25 cellular contexts compared by ENCODE assay signal in the genomic region with DNA sequence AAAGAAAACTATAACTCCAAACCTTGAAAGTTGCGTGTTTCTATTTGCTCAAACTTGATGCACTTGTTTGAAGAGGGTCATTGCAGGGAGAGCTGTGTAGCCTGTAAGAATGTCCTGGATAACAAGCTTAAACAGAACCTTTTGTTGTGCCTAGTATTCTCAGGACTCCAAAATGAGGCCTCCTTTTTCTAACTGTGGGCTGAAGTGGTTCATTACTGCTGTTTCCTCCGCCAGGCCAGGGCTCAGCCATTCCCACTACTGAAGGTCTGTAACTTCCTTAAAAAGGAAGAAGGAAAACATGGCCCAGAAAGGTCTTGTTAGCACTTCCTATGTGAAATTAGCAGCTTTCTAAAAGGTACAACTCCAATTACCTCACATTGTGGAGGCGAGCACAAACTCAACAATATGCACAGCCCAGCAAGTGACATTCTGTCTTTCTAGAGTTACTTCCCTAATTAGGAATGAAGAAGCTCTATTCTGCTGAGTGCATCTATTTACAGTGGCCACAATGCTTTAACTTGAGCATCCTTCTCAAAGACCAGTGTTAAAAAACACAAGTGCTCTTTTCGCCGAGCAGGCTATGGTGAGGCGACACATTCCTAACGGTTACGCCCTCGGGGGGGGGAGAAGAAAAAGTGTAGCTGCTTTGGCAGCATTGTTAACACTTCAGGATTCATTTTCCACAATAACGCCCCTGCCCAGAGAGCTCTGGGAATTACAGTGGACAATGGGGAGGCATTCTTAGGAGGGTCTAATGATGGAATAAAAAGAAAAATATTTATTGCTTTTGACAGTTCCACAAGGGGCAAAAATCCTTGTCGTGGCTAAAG.
DNase-seq lines count a peak whose midpoint lies in the region; ATAC-seq, FAIRE-seq and TF ChIP-seq lines count a peak whose summit lies in the region.
"Had no signal": no experiment of that assay in that cellular context is flagged by ENCODE, and none has a peak within 500 bp of the region (broad histone marks: within the 10 kb centered on the region; RNA-seq: fewer than 3 reads in every experiment).

No MANE protein-coding gene starts in this region.

- no peak overlapping the region for H2AFZ ChIP-seq in GM23338
- H2AFZ ChIP-seq: GM23248 had no signal

- H3K79me2 ChIP-seq in GM23338 (replicated peaks; ENCODE audit: insufficient read depth): no peaks in the 10 kb centered on the region

- H3F3A ChIP-seq in GM23338 (replicated peaks; ENCODE audit: low read depth): peaks cover 32% of the 10 kb centered on the region

- peak overlapping the region; percentile 43 for H3K4me3 Mint-ChIP-seq in GM23338
- H3K4me3 Mint-ChIP-seq: activated naive CD8-positive, alpha-beta T cell treated with anti-CD3 and anti-CD28 coated beads, Interleukin-2, amount 10 ng/mL, durations not matched to agents 7 days and 5 days; activated T-helper 17 cell treated with anti-CD3 and anti-CD28 coated beads, Interleukin-2, amount 50 U/mL, for 72 hours; brain had no signal

- H3K27me3 ChIP-seq in GM23338 (ENCODE audit: insufficient read depth): peaks cover 76% of the 10 kb centered on the region
- H3K27me3 ChIP-seq in iPS-20b (ENCODE audit: insufficient read depth, low read length): peaks cover 100% of the 10 kb centered on the region
- H3K27me3 ChIP-seq: ovary had no signal

- peak overlapping the region; percentile 75 for H3K4me2 ChIP-seq in GM23338

- H3K27ac Mint-ChIP-seq in GM23338: no peak overlapping the region
- H3K27ac Mint-ChIP-seq: activated naive CD8-positive, alpha-beta T cell treated with anti-CD3 and anti-CD28 coated beads, Interleukin-2, amount 10 ng/mL, durations not matched to agents 7 days and 5 days; activated T-helper 17 cell treated with anti-CD3 and anti-CD28 coated beads, Interleukin-2, amount 50 U/mL, for 72 hours; brain had no signal

- no peaks in the 10 kb centered on the region for H3K9me2 ChIP-seq in GM23338 (ENCODE audit: insufficient read depth)

- H3K9me3 Mint-ChIP-seq in GM23338: no peaks in the 10 kb centered on the region; the same call in 2 of the 3 replicates
- H3K9me3 Mint-ChIP-seq: activated naive CD8-positive, alpha-beta T cell treated with anti-CD3 and anti-CD28 coated beads, Interleukin-2, amount 10 ng/mL, durations not matched to agents 7 days and 5 days; activated T-helper 17 cell treated with anti-CD3 and anti-CD28 coated beads, Interleukin-2, amount 50 U/mL, for 72 hours had no signal

- FAIRE-seq in GM12891 (lab: Jason Lieb, UNC): peak; percentile 54
- FAIRE-seq: colon, endometrium had no signal

- H4K20me1 ChIP-seq in GM23338 (replicated peaks; ENCODE audit: insufficient read depth): no peaks in the 10 kb centered on the region

- H3K27ac ChIP-seq in GM23338 (ENCODE audit: low read depth) (no peak overlapping the region), iPS-20b (ENCODE audit: low read length) (no peak overlapping the region)
- H3K27ac ChIP-seq: GM23248, heart left ventricle, lower lobe of right lung, ovary, SJSA1, transverse colon had no signal

- ATAC-seq in GM23338 (no peak), SK-N-SH treated with all-trans-retinoic acid at 6 μM for 48 hours (no peak), HG02798 (IDR thresholded peaks at IDR 0.05; ENCODE audit: poor library complexity, unreplicated experiment) (no peak), HG02981 (IDR thresholded peaks at IDR 0.05; ENCODE audit: unreplicated experiment) (no peak)
- ATAC-seq: activated T-helper 17 cell treated with anti-CD3 and anti-CD28 coated beads, Interleukin-2, amount 50 U/mL, for 72 hours; heart left ventricle; lower lobe of right lung; PC-3 had no signal

- DNase-seq in GM12891 (ENCODE audit: insufficient read length, low spot score) (no peak), GM23338 (ENCODE audit: low spot score) (peak; percentile 69), NCI-H69 (lab: John Stamatoyannopoulos, UW) (peak; percentile 80)
- DNase-seq: activated CD4-positive, alpha-beta T cell treated with anti-CD3 and anti-CD28 coated beads for 1 hour; activated naive CD8-positive, alpha-beta T cell treated with anti-CD3 and anti-CD28 coated beads, Interleukin-2, amount 10 ng/mL, durations not matched to agents 7 days and 5 days; GM23248; heart left ventricle; islet precursor cell; lower lobe of right lung; NCI-H2029; NCI-H526 treated with DMSO at 0.1 percent for 48 hours; ovary; PC-3; stimulated activated naive CD4-positive, alpha-beta T cell treated with Interleukin-2 at 50 U/mL for 16 hours; T-helper 9 cell; transverse colon had no signal

- TF ChIP-seq POLR2A in GM12891 (IDR thresholded peaks at IDR 0.05; ENCODE audit: low read depth, low read length): no peak

- H3K36me3 ChIP-seq in GM23338 (ENCODE audit: insufficient read depth) (no peaks in the 10 kb centered on the region), iPS-20b (ENCODE audit: insufficient read depth, low read depth, low read length) (no peaks in the 10 kb centered on the region)
- H3K36me3 ChIP-seq: heart left ventricle, lower lobe of right lung, ovary, SJSA1, transverse colon had no signal

- peaks cover 48% of the 10 kb centered on the region for H3K27me3 Mint-ChIP-seq in GM23338 (ENCODE audit: insufficient read depth, low read depth, poor library complexity)

- peak overlapping the region; percentile 53; the same call in 1 of the 2 replicates for H3K9ac ChIP-seq in iPS-20b (ENCODE audit: low read depth, low read length)
- H3K9ac ChIP-seq: GM23248 had no signal

- no peak for TF ChIP-seq CTCF in GM23338 (conservative IDR thresholded peaks at IDR 0.05; ENCODE audit: low read depth in 2 of 2)

- peaks cover 71% of the 10 kb centered on the region for H3K4me1 Mint-ChIP-seq in GM23338
- H3K4me1 Mint-ChIP-seq: activated T-helper 17 cell treated with anti-CD3 and anti-CD28 coated beads, Interleukin-2, amount 50 U/mL, for 72 hours had no signal

- H3K4me1 ChIP-seq in GM23338 (ENCODE audit: insufficient read depth): peaks cover 66% of the 10 kb centered on the region
- H3K4me1 ChIP-seq in iPS-20b (ENCODE audit: insufficient read depth, low read length): peaks cover 63% of the 10 kb centered on the region
- H3K4me1 ChIP-seq: SJSA1 had no signal

- H3K4me3 ChIP-seq in GM23338 (peak overlapping the region; percentile 44), iPS-20b (ENCODE audit: low read length) (peak overlapping the region; percentile 53; the same call in 1 of the 2 replicates)
- H3K4me3 ChIP-seq: GM23248, heart left ventricle, lower lobe of right lung, ovary, SJSA1, transverse colon had no signal

- H3K36me3 Mint-ChIP-seq in GM23338 (ENCODE audit: low read depth): no peaks in the 10 kb centered on the region
- H3K36me3 Mint-ChIP-seq: activated naive CD8-positive, alpha-beta T cell treated with anti-CD3 and anti-CD28 coated beads, Interleukin-2, amount 10 ng/mL, durations not matched to agents 7 days and 5 days; brain had no signal

- H3K9me3 ChIP-seq in iPS-20b (ENCODE audit: insufficient read depth, low read depth, low read length): no peaks in the 10 kb centered on the region
- H3K9me3 ChIP-seq: heart left ventricle, lower lobe of right lung, ovary, SJSA1, transverse colon had no signal

TF ChIP-seq in GM12891, 5 proteins besides CTCF, POLR2A, EP300 and RAD21:
- no peak for TF ChIP-seq SPI1 (IDR thresholded peaks at IDR 0.05; ENCODE audit: low read depth, low read length)
- TF ChIP-seq TAF1 (IDR thresholded peaks at IDR 0.05; ENCODE audit: low read depth, low read length): no peak
- no peak for TF ChIP-seq POLR2AphosphoS5 (IDR thresholded peaks at IDR 0.05; ENCODE audit: low read depth, low read length)
- TF ChIP-seq PAX5 (IDR thresholded peaks at IDR 0.05; ENCODE audit: insufficient read depth, low read length, severe bottlenecking): no peak
- no peak for TF ChIP-seq POU2F2 (IDR thresholded peaks at IDR 0.05; ENCODE audit: low read depth, low read length)

TF ChIP-seq in GM23338, 12 proteins besides CTCF, POLR2A, EP300 and RAD21 (continues in another document):
- TF ChIP-seq CREB1 (CRISPR knock-in tag; IDR thresholded peaks at IDR 0.05; ENCODE audit: low read depth): no peak
- TF ChIP-seq ZNF331 (CRISPR knock-in tag; IDR thresholded peaks at IDR 0.05; ENCODE audit: low read depth): no peak
- TF ChIP-seq NANOG (IDR thresholded peaks at IDR 0.05; ENCODE audit: borderline replicate concordance): no peak
- TF ChIP-seq STAT1 (IDR thresholded peaks at IDR 0.05; ENCODE audit: unreplicated experiment): no peak
- TF ChIP-seq JUNB (IDR thresholded peaks at IDR 0.05; ENCODE audit: unreplicated experiment): no peak

TF ChIP-seq in SK-N-SH treated with all-trans-retinoic acid at 6 μM for 48 hours, 23 proteins besides CTCF, POLR2A, EP300 and RAD21 (continues in another document):
- no peak for TF ChIP-seq ZNF70 (CRISPR knock-in tag; IDR thresholded peaks at IDR 0.05)
- TF ChIP-seq RARB (CRISPR knock-in tag; IDR thresholded peaks at IDR 0.05): no peak
- TF ChIP-seq GLIS3 (CRISPR knock-in tag; IDR thresholded peaks at IDR 0.05): no peak
- no peak for TF ChIP-seq CSRNP3 (CRISPR knock-in tag; IDR thresholded peaks at IDR 0.05)
- no peak for TF ChIP-seq BACH2 (CRISPR knock-in tag; IDR thresholded peaks at IDR 0.05; ENCODE audit: borderline replicate concordance)
- TF ChIP-seq ZNF8 (CRISPR knock-in tag; IDR thresholded peaks at IDR 0.05): no peak
- TF ChIP-seq ZNF565 (CRISPR knock-in tag; conservative IDR thresholded peaks at IDR 0.05; ENCODE audit: low read depth): no peak
